Comparison of ENCODE assay signal across 22 cellular contexts in the genomic region with DNA sequence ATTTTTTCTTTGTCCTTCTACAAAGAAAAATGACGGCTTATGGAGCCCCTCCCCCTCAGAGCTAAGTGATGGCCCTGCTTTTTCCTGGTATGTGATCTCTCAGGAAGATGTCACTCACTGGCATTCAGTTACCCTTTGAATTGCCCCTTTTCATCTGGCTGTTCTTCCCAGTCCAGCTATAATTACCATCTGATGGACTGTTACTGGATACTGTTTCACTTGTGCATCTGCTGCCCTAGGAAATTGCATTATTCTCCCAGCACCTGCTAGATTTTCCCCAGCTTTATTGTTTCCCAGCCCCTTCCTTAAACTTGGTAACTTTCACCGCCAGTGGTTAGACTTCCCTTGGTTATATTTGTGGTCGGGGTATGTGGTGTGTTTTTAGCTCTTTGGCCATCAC.
DNase-seq lines count a peak whose midpoint lies in the region; ATAC-seq and TF ChIP-seq lines count a peak whose summit lies in the region.
"Had no signal": no experiment of that assay in that cellular context is flagged by ENCODE, and none has a peak within 500 bp of the region (broad histone marks: within the 10 kb centered on the region; RNA-seq: fewer than 3 reads in every experiment).

No MANE protein-coding gene starts in this region.

- H3K18ac ChIP-seq in neuronal stem cell (ENCODE audit: low read length), result no peak overlapping the region

- peak; percentile 75 for DNase-seq in DMS153 (lab: John Stamatoyannopoulos, UW)
- DNase-seq in DMS153 treated with DMSO at 0.1 percent for 48 hours (lab: John Stamatoyannopoulos, UW; ENCODE audit: unreplicated experiment), result no peak
- peak; percentile 54 for DNase-seq in NCI-H2107 (lab: John Stamatoyannopoulos, UW)
- DNase-seq in NCI-H82 (lab: John Stamatoyannopoulos, UW), result peak; percentile 84
- no peak for DNase-seq in neuronal stem cell (ENCODE audit: low spot score)
- no peak for DNase-seq in ACHN
- DNase-seq in omental fat pad (ENCODE audit: low spot score), result no peak
- no peak for DNase-seq in HUDEP-2 (lab: John Stamatoyannopoulos, UW; ENCODE audit: unreplicated experiment in 76 of 76)
- DNase-seq: activated effector memory CD4-positive, alpha-beta T cell treated with Interleukin-2 at 50 U/mL for 16 hours; amniotic stem cell; DND-41; hippocampal formation; KBM-7; kidney glomerular epithelial cell; NCI-H1048; nucleus accumbens; trophoblast cell had no signal

- no peak overlapping the region for H3K27ac ChIP-seq in neuronal stem cell (replicated peaks; ENCODE audit: low read length)
- H3K27ac ChIP-seq: 22Rv1, C4-2B had no signal

- H3K4ac ChIP-seq in neuronal stem cell (ENCODE audit: low read length), result no peak overlapping the region

- peaks cover 13 to 18% of the 10 kb centered on the region in 2 donors for H3K4me1 ChIP-seq in neuronal stem cell (ENCODE audit: control insufficient read depth in 2 of 2, insufficient read depth in 1 of 2, low read depth in 1 of 2, low read length in 2 of 2)
- H3K4me1 ChIP-seq: HAP-1 had no signal

- no peaks in the 10 kb centered on the region for H3K79me1 ChIP-seq in neuronal stem cell (ENCODE audit: low read depth, low read length)

- H3K14ac ChIP-seq in neuronal stem cell (ENCODE audit: low read length), result no peak overlapping the region

- no peak for TF ChIP-seq CTCF in omental fat pad (IDR thresholded peaks at IDR 0.05)

- H4K8ac ChIP-seq in neuronal stem cell (ENCODE audit: low read depth, low read length), result no peak overlapping the region

- H3K4me2 ChIP-seq in neuronal stem cell (ENCODE audit: insufficient read depth, low read length, poor library complexity, severe bottlenecking), result no peak overlapping the region

- H4K91ac ChIP-seq in neuronal stem cell (ENCODE audit: low read depth, low read length, poor library complexity), result no peak overlapping the region

- no peaks in the 10 kb centered on the region for H3K36me3 ChIP-seq in neuronal stem cell (replicated peaks in 1 of 2; ENCODE audit: control insufficient read depth in 2 of 2, insufficient read depth in 2 of 2, low read length in 2 of 2)
- H3K36me3 ChIP-seq: HAP-1 had no signal

- no peak overlapping the region for H2BK15ac ChIP-seq in neuronal stem cell (ENCODE audit: low read length)

- no peak overlapping the region for H3K4me3 ChIP-seq in neuronal stem cell (ENCODE audit: low read length in 2 of 2)
- H3K4me3 ChIP-seq: HAP-1 had no signal

- H2AFZ ChIP-seq in neuronal stem cell (ENCODE audit: low read length), result peak overlapping the region; percentile 35

- H2BK12ac ChIP-seq in neuronal stem cell (ENCODE audit: low read length), result no peak overlapping the region

- no peak overlapping the region for H2AK5ac ChIP-seq in neuronal stem cell (ENCODE audit: low read depth, low read length)

- WGBS in neuronal stem cell (ENCODE audit: extremely low coverage in 2 of 2, insufficient read length in 2 of 2, insufficient replicate concordance in 1 of 2), 2 donors, result no CpG with 5 or more reads among the region's 3 CpGs

- no peak overlapping the region for H2BK5ac ChIP-seq in neuronal stem cell (ENCODE audit: low read length)

- H3K9ac ChIP-seq in neuronal stem cell (ENCODE audit: low read depth, low read length, poor library complexity), result no peak overlapping the region

- no peaks in the 10 kb centered on the region for H3K27me3 ChIP-seq in neuronal stem cell (ENCODE audit: control insufficient read depth in 3 of 3, insufficient read depth in 3 of 3, low read depth in 1 of 3, low read length in 3 of 3)

- ATAC-seq in omental fat pad (ENCODE audit: low FRiP score), result no peak
- ATAC-seq: activated CD4-positive, CD25-positive, alpha-beta regulatory T cell treated with anti-CD3 and anti-CD28 coated beads, Interleukin-2, amount 50 U/mL, for 24 hours; sciatic nerve had no signal

- no peak overlapping the region for H3K23ac ChIP-seq in neuronal stem cell (ENCODE audit: low read depth, low read length, poor library complexity)

- in situ Hi-C loops in ACHN (cut with HindIII; ENCODE audit: low pct_ligation_motif_present, low pct_unique_long_range_greater_than_20kb, low sequenced_read_pairs), result no loop called here

- no peak overlapping the region for H2BK120ac ChIP-seq in neuronal stem cell (ENCODE audit: low read depth, low read length)

- H3K9me3 ChIP-seq in neuronal stem cell (replicated peaks in 1 of 2; ENCODE audit: control insufficient read depth in 2 of 2, insufficient read depth in 1 of 2, low read depth in 1 of 2, low read length in 2 of 2), result no peaks in the 10 kb centered on the region
- H3K9me3 ChIP-seq: HAP-1 had no signal

Comparison
In these comparisons a context has a peak if more than half of its experiments do, and no peak if none do; other contexts are left out.
1. DNase-seq: peak in DMS153 (single experiment), NCI-H2107 (single experiment) and NCI-H82 (single experiment); none in DMS153 treated with DMSO at 0.1 percent for 48 hours (single experiment), neuronal stem cell (single experiment), ACHN (single experiment), omental fat pad (single experiment) and HUDEP-2 (0 of 76).